Comparison of ENCODE assay signal across 7 cellular contexts in genomic region chrX:149940717-149941024, GRCh38. TPM values are rescaled to one million over a fixed set of nuclear protein-coding genes. Genes with fewer than 3 reads are reported as not detected.
DNase-seq lines count a peak whose midpoint lies in the region; ATAC-seq, FAIRE-seq and TF ChIP-seq lines count a peak whose summit lies in the region.
"Not testable (repeated sequence)": the region's sequence is repeated elsewhere in the genome, so short reads cannot be mapped to it uniquely, and the experiment has no call there.

No MANE protein-coding gene starts in this region.

- in situ Hi-C loops in GM12878 (cut with MboI), result not testable (repeated sequence)

- not testable (repeated sequence) for TF ChIP-seq RAD21 in GM12878 (IDR thresholded peaks at IDR 0.05; ENCODE audit: insufficient read depth, low read depth, low read length)

- H3K4me1 ChIP-seq in Karpas-422 (ENCODE audit: low read length); GM12878 (ENCODE audit: control insufficient read depth, insufficient read depth, low read length); sigmoid colon: not testable (repeated sequence)
- peaks cover 0 to 11% (median 3%) of the 10 kb centered on the region in 3 donors for H3K4me1 ChIP-seq in esophagus squamous epithelium

- H3K27ac ChIP-seq in Karpas-422 (ENCODE audit: low read length); GM12878 (ENCODE audit: control insufficient read depth, insufficient read depth): not testable (repeated sequence)
- H3K27ac ChIP-seq in esophagus squamous epithelium, result peak overlapping the region in 3 of 4 donors; percentile 63 to 95 (median 69)
- H3K27ac ChIP-seq in sigmoid colon, result peak overlapping the region; percentile 43 to 88 (median 56)

- TF ChIP-seq CTCF in GM06990 (IDR thresholded peaks at IDR 0.05; ENCODE audit: insufficient read depth, low read length, poor library complexity, severe bottlenecking); GM12878 (IDR thresholded peaks at IDR 0.05 in 2 of 3, conservative IDR thresholded peaks at IDR 0.05 in 1 of 3; ENCODE audit: control insufficient read depth in 2 of 3, extremely low read depth in 1 of 3, insufficient read depth in 1 of 3, low read depth in 3 of 3, low read length in 3 of 3); mesothelial cell of epicardium (IDR thresholded peaks at IDR 0.05; ENCODE audit: unreplicated experiment): not testable (repeated sequence)
- TF ChIP-seq CTCF in esophagus squamous epithelium (IDR thresholded peaks at IDR 0.05) (peak in 1 of 6 experiments; percentile 50), sigmoid colon (IDR thresholded peaks at IDR 0.05) (peak in 3 of 4 experiments; percentile 15 to 56 (median 42))

- H3K27me3 Mint-ChIP-seq in activated CD4-positive, alpha-beta T cell treated with anti-CD3 and anti-CD28 coated beads, Interleukin-2, amount 10 ng/mL, durations not matched to agents 24 days and 14 days; mesothelial cell of epicardium (ENCODE audit: low read depth): not testable (repeated sequence)

- H3K9me2 ChIP-seq in Karpas-422 (replicated peaks; ENCODE audit: insufficient read depth, low read length), result not testable (repeated sequence)

- RAD21 ChIA-PET in GM12878 (lab: Charles Lee; ENCODE audit: unreplicated experiment), result interaction anchor here (0.6 to 3.9 kb wide), 12 partner anchors 24 to 771 kb away, joined by 3 to 49 read pairs (median 4); partner anchors contain the start of genes EOLA1, MTM1 and MTMR1

- intact Hi-C loops in activated CD4-positive, alpha-beta T cell treated with anti-CD3 and anti-CD28 coated beads, Interleukin-2, amount 10 ng/mL, durations not matched to agents 24 days and 14 days (cut with micrococcal nuclease); esophagus squamous epithelium (cut with DNase I): not testable (repeated sequence)
- intact Hi-C loops in GM12878 (cut with micrococcal nuclease; ENCODE audit: unreplicated experiment), result loop anchor here (10.0 kb wide), 1 partner anchor 406 kb away; no protein-coding TSS in a partner anchor
- intact Hi-C loops in sigmoid colon (cut with DNase I), result loop anchor here (10.0 kb wide), 2 partner anchors 396 to 774 kb away; partner anchors contain the start of genes EOLA1 and HSFX3

- peak overlapping the region; percentile 52 for H3K9ac ChIP-seq in Karpas-422 (ENCODE audit: low read length)
- H3K9ac ChIP-seq in GM12878 (ENCODE audit: control insufficient read depth, insufficient read depth, low read length), result not testable (repeated sequence)

- TF ChIP-seq POLR2A in GM12878 (IDR thresholded peaks at IDR 0.05; ENCODE audit: low read depth, low read length); esophagus squamous epithelium (IDR thresholded peaks at IDR 0.05); sigmoid colon (IDR thresholded peaks at IDR 0.05): not testable (repeated sequence)

- CTCF ChIA-PET in GM12878 (lab: Yijun Ruan, JAX), result interaction anchor here (0.8 to 1.4 kb wide), 10 partner anchors 8 to 755 kb away, joined by 3 to 5 read pairs (median 3); partner anchors contain the start of gene EOLA1

- H4K20me1 ChIP-seq in Karpas-422 (ENCODE audit: insufficient read depth, low read depth, low read length); GM12878 (ENCODE audit: control insufficient read depth, insufficient read depth): not testable (repeated sequence)

- not testable (repeated sequence) for BruUV-seq in GM12878 (replicated peaks; lab: Mats Ljungman, UMichigan)

- H3K36me3 ChIP-seq in GM06990 (ENCODE audit: control insufficient read depth, insufficient read depth, low read length); Karpas-422 (ENCODE audit: insufficient read depth, low read length); GM12878 (ENCODE audit: control insufficient read depth in 2 of 2, insufficient read depth in 2 of 2, low read length in 1 of 2); sigmoid colon: not testable (repeated sequence)
- H3K36me3 ChIP-seq in esophagus squamous epithelium, result peaks cover 0 to 15% (median 0%) of the 10 kb centered on the region in 3 donors

- H3K4me3 ChIP-seq in GM06990 (replicated peaks; ENCODE audit: low read depth, low read length) (peak overlapping the region; percentile 14; the same call in 1 of the 2 replicates), Karpas-422 (ENCODE audit: low read length) (peak overlapping the region; percentile 56; the same call in 1 of the 2 replicates), GM12878 (peak overlapping the region; percentile 44; the same call in 1 of the 2 replicates), esophagus squamous epithelium (peak overlapping the region in 3 of 4 donors; percentile 20 to 79 (median 57)), sigmoid colon (peak overlapping the region in 1 of 4 donors; percentile 28)

- not testable (repeated sequence) for FAIRE-seq in GM12878 (lab: Jason Lieb, UNC)

- peak overlapping the region; percentile 95 for H3K27ac Mint-ChIP-seq in activated CD4-positive, alpha-beta T cell treated with anti-CD3 and anti-CD28 coated beads, Interleukin-2, amount 10 ng/mL, durations not matched to agents 24 days and 14 days
- peak overlapping the region; percentile 98 for H3K27ac Mint-ChIP-seq in mesothelial cell of epicardium

- H3K79me2 ChIP-seq in Karpas-422 (ENCODE audit: low read length) (peaks cover 11% of the 10 kb centered on the region), GM12878 (ENCODE audit: control insufficient read depth, insufficient read depth, low read length) (peaks cover 11% of the 10 kb centered on the region)

- peak overlapping the region; percentile 45 for H3K4me2 ChIP-seq in Karpas-422 (ENCODE audit: low read depth, low read length, poor library complexity, severe bottlenecking)
- H3K4me2 ChIP-seq in GM12878 (ENCODE audit: control insufficient read depth, insufficient read depth), result not testable (repeated sequence)

- not testable (repeated sequence) for H3K27me3 ChIP-seq in GM06990 (replicated peaks; ENCODE audit: control insufficient read depth, insufficient read depth, low read length); Karpas-422 (ENCODE audit: low read length); GM12878 (replicated peaks in 1 of 2; ENCODE audit: control insufficient read depth in 2 of 2, insufficient read depth in 2 of 2, low read length in 1 of 2); esophagus squamous epithelium; sigmoid colon

- peak overlapping the region; percentile 92 for H3K4me3 Mint-ChIP-seq in activated CD4-positive, alpha-beta T cell treated with anti-CD3 and anti-CD28 coated beads, Interleukin-2, amount 10 ng/mL, durations not matched to agents 24 days and 14 days
- H3K4me3 Mint-ChIP-seq in mesothelial cell of epicardium, result peak overlapping the region; percentile 87

- ATAC-seq in GM12878, result not testable (repeated sequence)

- SMC1A ChIA-PET in GM12878 (lab: Charles Lee; ENCODE audit: uncharacterized antibody, unreplicated experiment), result interaction anchor here (0.7 to 1.4 kb wide), 5 partner anchors 111 to 752 kb away, joined by 3 to 11 read pairs (median 3); partner anchors contain the start of genes EOLA1 and MTMR1

- not testable (repeated sequence) for H3K36me3 Mint-ChIP-seq in activated CD4-positive, alpha-beta T cell treated with anti-CD3 and anti-CD28 coated beads, Interleukin-2, amount 10 ng/mL, durations not matched to agents 24 days and 14 days (ENCODE audit: low read depth); mesothelial cell of epicardium

- H3K9me3 Mint-ChIP-seq in activated CD4-positive, alpha-beta T cell treated with anti-CD3 and anti-CD28 coated beads, Interleukin-2, amount 10 ng/mL, durations not matched to agents 24 days and 14 days; mesothelial cell of epicardium: not testable (repeated sequence)

- H3K9me3 ChIP-seq in Karpas-422 (ENCODE audit: low read length); GM12878 (replicated peaks; ENCODE audit: control insufficient read depth, insufficient read depth, low read length); esophagus squamous epithelium; sigmoid colon: not testable (repeated sequence)

- POLR2A ChIA-PET in GM12878 (lab: Charles Lee), result interaction anchor here (0.9 to 3.1 kb wide), 8 partner anchors 24 to 1457 kb away, joined by 3 to 34 read pairs (median 3); partner anchors contain the start of genes EOLA1, MTMR1 and VMA21

- H2AFZ ChIP-seq in Karpas-422 (ENCODE audit: low read length); GM12878 (ENCODE audit: control insufficient read depth, low read depth, low read length): not testable (repeated sequence)

- not testable (repeated sequence) for H3K4me1 Mint-ChIP-seq in activated CD4-positive, alpha-beta T cell treated with anti-CD3 and anti-CD28 coated beads, Interleukin-2, amount 10 ng/mL, durations not matched to agents 24 days and 14 days; mesothelial cell of epicardium

- not testable (repeated sequence) for TF ChIP-seq EP300 in GM12878 (IDR thresholded peaks at IDR 0.05; ENCODE audit: borderline replicate concordance in 1 of 2, control insufficient read depth in 1 of 2, low read depth in 2 of 2, low read length in 2 of 2); sigmoid colon (IDR thresholded peaks at IDR 0.05)

- not testable (repeated sequence) for DNase-seq in GM06990 (ENCODE audit: extremely low read depth, insufficient read length); Karpas-422; activated CD4-positive, alpha-beta T cell treated with anti-CD3 and anti-CD28 coated beads, Interleukin-2, amount 10 ng/mL, durations not matched to agents 24 days and 14 days; GM12878 (ENCODE audit: low read depth, low spot score); esophagus squamous epithelium (lab: John Stamatoyannopoulos, UW); mesothelial cell of epicardium (ENCODE audit: low spot score in 2 of 2, unreplicated experiment in 2 of 2); sigmoid colon

- 72% methylated on average over 7 of the region's 8 CpGs for WGBS in GM12878 (ENCODE audit: insufficient coverage, insufficient replicate concordance, low lambda C conversion rate, missing lambda C conversion rate)
- WGBS in esophagus squamous epithelium, 2 donors, result 13 to 67% methylated on average over 3 to 8 of the region's 8 CpGs
- WGBS in sigmoid colon, 2 donors, result 15 to 33% methylated on average over 7 of the region's 8 CpGs

RNA-seq across cellular contexts. Expression of gene EOLA2, which starts 2.4 kb away (rescaled TPM):
- 28.2 and 30.3 TPM in 2 replicates for total RNA-seq in Karpas-422 (2014; rRNA removed; shearing (Covaris generic); ENCODE audit: low replicate concordance)
- total RNA-seq in activated CD4-positive, alpha-beta T cell treated with anti-CD3 and anti-CD28 coated beads, Interleukin-2, amount 10 ng/mL, durations not matched to agents 24 days and 14 days, result 49.2 and 50.0 TPM in 2 replicates
- 22.8 and 33.9 TPM in 2 replicates for total RNA-seq in GM12878 (2013; cell fraction: nucleolus; rRNA removed)
- total RNA-seq in GM12878 (2014; rRNA removed) (28.7 and 38.6 TPM in 2 replicates), GM12878 (2014; rRNA removed; fragmentation: Illumina TruSeq; extraction: Trizol) (22.5 and 23.9 TPM in 2 replicates), GM12878 (2021) (41.0 and 48.7 TPM in 2 replicates), esophagus squamous epithelium (10 to 100 TPM; 12.7 to 23.3 (median 19.0) TPM), mesothelial cell of epicardium (36.3 to 42.5 TPM (median 39.3 TPM) in 3 replicates), sigmoid colon (10 to 100 TPM; 17.8 to 20.1 (median 18.8) TPM)
- polyA plus RNA-seq in GM12878 (2011; ENCODE audit: low read depth), result 28.2 TPM
- polyA plus RNA-seq in GM12878 (2011; rRNA removed) (38.0 and 44.1 TPM in 2 replicates), GM12878 (2014; fragmentation: Illumina TruSeq; extraction: Trizol) (28.0 and 35.8 TPM in 2 replicates), GM12878 (2014; fragmentation: Nextera tagmentation; extraction: Ambion mirVana) (10 to 100 TPM; 26.9 to 37.0 TPM), GM12878 (2014; rRNA removed) (53.7 and 54.2 TPM in 2 replicates), GM12878 (2016; fragmentation: Nextera tagmentation; extraction: Ambion mirVana) (10 to 100 TPM; 55.4 to 55.8 TPM), sigmoid colon (10 to 100 TPM; 23.4 to 34.9 (median 29.5) TPM)
- 45.9 and 59.4 TPM in 2 replicates for polyA plus RNA-seq in GM12878 (2011; cell fraction: cytosol; rRNA removed)
- 88.1 and 90.0 TPM in 2 replicates for polyA plus RNA-seq in GM12878 (2011; cell fraction: nucleus; rRNA removed)
- 36.8 and 42.6 TPM in 2 replicates for polyA plus RNA-seq in GM12878 (2012)
- polyA minus RNA-seq in GM12878 (2011; rRNA and poly(A)+ RNA removed), result 23.2 and 31.1 TPM in 2 replicates
- 9.1 and 13.8 TPM in 2 replicates for polyA minus RNA-seq in GM12878 (2011; cell fraction: cytosol; rRNA and poly(A)+ RNA removed)
- polyA minus RNA-seq in GM12878 (2011; cell fraction: nucleus; rRNA and poly(A)+ RNA removed), result 24.4 and 27.0 TPM in 2 replicates

RNA-seq across cellular contexts. Expression of gene HSFX4, which starts 11.3 kb away (rescaled TPM):
- total RNA-seq in Karpas-422 (2014; rRNA removed; shearing (Covaris generic); ENCODE audit: low replicate concordance), result not detected in 2 replicates
- 0.17 TPM in 1 of 2 replicates, not detected in the other for total RNA-seq in activated CD4-positive, alpha-beta T cell treated with anti-CD3 and anti-CD28 coated beads, Interleukin-2, amount 10 ng/mL, durations not matched to agents 24 days and 14 days
- total RNA-seq in GM12878 (2013; cell fraction: nucleolus; rRNA removed), result not detected in 2 replicates
- total RNA-seq in GM12878 (2014; rRNA removed) (0.16 TPM in 1 of 2 replicates, not detected in the other), GM12878 (2014; rRNA removed; fragmentation: Illumina TruSeq; extraction: Trizol) (not detected in 2 replicates), GM12878 (2021) (not detected in 2 replicates), esophagus squamous epithelium (not detected), mesothelial cell of epicardium (not detected in 3 replicates), sigmoid colon (not detected)
- polyA plus RNA-seq in GM12878 (2011; ENCODE audit: low read depth), result not detected
- polyA plus RNA-seq in GM12878 (2011; rRNA removed) (not detected in 2 replicates), GM12878 (2014; fragmentation: Illumina TruSeq; extraction: Trizol) (0.44 TPM in 1 of 2 replicates, not detected in the other), GM12878 (2014; fragmentation: Nextera tagmentation; extraction: Ambion mirVana) (under 1 TPM; 0.11 to 0.21 TPM), GM12878 (2014; rRNA removed) (0.13 TPM in 1 of 2 replicates, not detected in the other), GM12878 (2016; fragmentation: Nextera tagmentation; extraction: Ambion mirVana) (under 1 TPM; 0.21 to 0.24 TPM), sigmoid colon (not detected)
- not detected in 2 replicates for polyA plus RNA-seq in GM12878 (2011; cell fraction: cytosol; rRNA removed)
- polyA plus RNA-seq in GM12878 (2011; cell fraction: nucleus; rRNA removed), result not detected in 2 replicates
- polyA plus RNA-seq in GM12878 (2012), result not detected in 2 replicates
- polyA minus RNA-seq in GM12878 (2011; rRNA and poly(A)+ RNA removed), result not detected in 2 replicates
- not detected in 2 replicates for polyA minus RNA-seq in GM12878 (2011; cell fraction: cytosol; rRNA and poly(A)+ RNA removed)
- not detected in 2 replicates for polyA minus RNA-seq in GM12878 (2011; cell fraction: nucleus; rRNA and poly(A)+ RNA removed)

RNA-seq across cellular contexts. Expression of gene MAGEA8, which starts 59.7 kb away (rescaled TPM):
- total RNA-seq in Karpas-422 (2014; rRNA removed; shearing (Covaris generic); ENCODE audit: low replicate concordance), result not detected in 2 replicates
- not detected in 2 replicates for total RNA-seq in activated CD4-positive, alpha-beta T cell treated with anti-CD3 and anti-CD28 coated beads, Interleukin-2, amount 10 ng/mL, durations not matched to agents 24 days and 14 days
- 0.27 and 0.38 TPM in 2 replicates for total RNA-seq in GM12878 (2013; cell fraction: nucleolus; rRNA removed)
- total RNA-seq in GM12878 (2014; rRNA removed) (not detected in 2 replicates), GM12878 (2014; rRNA removed; fragmentation: Illumina TruSeq; extraction: Trizol) (not detected in 2 replicates), GM12878 (2021) (not detected in 2 replicates), esophagus squamous epithelium (not detected), mesothelial cell of epicardium (not detected in 3 replicates), sigmoid colon (not detected)
- polyA plus RNA-seq in GM12878 (2011; ENCODE audit: low read depth), result not detected
- polyA plus RNA-seq in GM12878 (2011; rRNA removed) (0.04 and 0.20 TPM in 2 replicates), GM12878 (2014; fragmentation: Illumina TruSeq; extraction: Trizol) (0.06 TPM in 1 of 2 replicates, not detected in the other), GM12878 (2014; fragmentation: Nextera tagmentation; extraction: Ambion mirVana) (under 1 TPM in 1 of 2 experiments, not detected in 1; 0.13 TPM), GM12878 (2014; rRNA removed) (not detected in 2 replicates), GM12878 (2016; fragmentation: Nextera tagmentation; extraction: Ambion mirVana) (not detected), sigmoid colon (not detected)
- 0.06 and 0.07 TPM in 2 replicates for polyA plus RNA-seq in GM12878 (2011; cell fraction: cytosol; rRNA removed)
- 0.09 and 0.12 TPM in 2 replicates for polyA plus RNA-seq in GM12878 (2011; cell fraction: nucleus; rRNA removed)
- not detected in 2 replicates for polyA plus RNA-seq in GM12878 (2012)
- 0.29 TPM in 1 of 2 replicates, not detected in the other for polyA minus RNA-seq in GM12878 (2011; rRNA and poly(A)+ RNA removed)
- polyA minus RNA-seq in GM12878 (2011; cell fraction: cytosol; rRNA and poly(A)+ RNA removed), result not detected in 2 replicates
- not detected in 2 replicates for polyA minus RNA-seq in GM12878 (2011; cell fraction: nucleus; rRNA and poly(A)+ RNA removed)
